8 cellular contexts compared by ENCODE assay signal in the genomic region with DNA sequence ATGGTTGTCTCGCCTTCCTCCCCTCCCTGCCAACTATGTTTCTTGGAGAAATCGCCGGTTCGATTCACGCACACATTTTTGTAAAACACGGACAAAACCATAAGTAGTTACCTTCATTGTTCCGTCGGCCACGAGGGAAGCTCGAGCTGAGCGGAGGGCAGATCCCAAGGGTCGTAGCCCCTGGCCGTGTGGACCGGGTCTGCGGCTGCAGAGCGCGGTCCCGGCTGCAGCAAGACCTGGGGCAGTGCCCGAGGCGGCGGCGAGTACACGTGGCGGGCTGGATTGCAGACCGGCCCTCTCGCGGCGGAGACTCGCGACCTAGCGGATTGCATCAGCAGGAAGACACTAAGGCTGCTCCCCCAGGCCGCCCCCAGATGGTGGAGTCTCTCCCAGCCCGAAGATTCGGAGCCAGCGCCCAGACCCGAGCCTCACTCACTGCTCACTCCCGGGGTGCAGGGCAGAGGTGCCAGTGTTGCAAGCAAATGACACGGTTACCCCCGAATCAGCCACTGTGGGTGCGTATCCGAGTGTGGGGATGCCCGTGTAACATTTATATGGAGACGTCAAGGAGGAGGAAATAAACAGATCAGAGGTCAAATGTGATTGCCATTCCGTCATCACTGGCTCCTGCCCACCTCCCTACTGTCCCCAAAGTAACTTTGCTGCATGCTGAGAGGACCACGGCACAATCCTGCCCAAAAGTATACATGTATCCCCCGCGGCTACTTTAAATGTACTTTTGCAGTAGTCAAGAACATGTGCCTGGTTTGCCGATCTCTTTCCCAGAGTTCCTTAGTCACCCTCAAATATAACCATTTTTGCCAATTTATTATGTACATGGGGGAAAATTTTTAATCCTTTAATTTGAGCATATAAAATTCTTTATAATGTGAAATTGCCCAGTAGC. TPM values are rescaled to one million over a fixed set of nuclear protein-coding genes. Genes with fewer than 3 reads are reported as not detected.
A peak's percentile ranks its signal among the peaks of the same experiment; 100 is the strongest.
DNase-seq lines count a peak whose midpoint lies in the region; ATAC-seq and TF ChIP-seq lines count a peak whose summit lies in the region.

BCAT1 (minus strand) TSS at position 286 of the 907 bp plus-strand sequence; CDS start at position 117, 169 bp downstream.

- TF ChIP-seq CTCF in OCI-LY3 (IDR thresholded peaks at IDR 0.05; ENCODE audit: low read depth, low read length): no peak
- peak in 1 of 9 donors; percentile 21 for TF ChIP-seq CTCF in heart right ventricle (IDR thresholded peaks at IDR 0.05)

- peak within 1 kb of the TSS; percentile 87 for H3K27ac ChIP-seq in OCI-LY3 (ENCODE audit: low read length)
- peak within 1 kb of the TSS in 4 of 10 donors; percentile 12 to 81 (median 18) for H3K27ac ChIP-seq in heart right ventricle

- H3K79me2 ChIP-seq in OCI-LY3 (ENCODE audit: low read length): peaks cover 65% of the 10 kb centered on the region

- peaks cover 34% of the 10 kb centered on the region for H3K4me1 Mint-ChIP-seq in activated naive CD8-positive, alpha-beta T cell treated with anti-CD3 and anti-CD28 coated beads, Interleukin-2, amount 10 ng/mL, durations not matched to agents 7 days and 5 days

- H3K4me3 ChIP-seq in OCI-LY3 (ENCODE audit: low read length) (peak within 1 kb of the TSS; percentile 83), heart right ventricle (peak within 1 kb of the TSS; percentile 30 to 64 (median 58))

- DNase-seq in NCI-H748 (lab: John Stamatoyannopoulos, UW; ENCODE audit: unreplicated experiment) (peak; percentile 21), NCI-H748 treated with DMSO at 0.1 percent for 48 hours (lab: John Stamatoyannopoulos, UW) (no peak), heart right ventricle (peak; percentile 25 to 66), pons (ENCODE audit: low spot score) (peak; percentile 35), SW480 (ENCODE audit: low spot score) (no peak)
- DNase-seq in activated naive CD8-positive, alpha-beta T cell treated with anti-CD3 and anti-CD28 coated beads, Interleukin-2, amount 10 ng/mL, durations not matched to agents 7 days and 5 days: peak; percentile 71

- peaks cover 11% of the 10 kb centered on the region; the same call in 1 of the 2 replicates for H4K20me1 ChIP-seq in OCI-LY3 (ENCODE audit: insufficient read depth, low read length)

- peaks cover 12% of the 10 kb centered on the region for H3K36me3 Mint-ChIP-seq in activated naive CD8-positive, alpha-beta T cell treated with anti-CD3 and anti-CD28 coated beads, Interleukin-2, amount 10 ng/mL, durations not matched to agents 7 days and 5 days

- peak within 1 kb of the TSS; percentile 87 for H3K4me3 Mint-ChIP-seq in activated naive CD8-positive, alpha-beta T cell treated with anti-CD3 and anti-CD28 coated beads, Interleukin-2, amount 10 ng/mL, durations not matched to agents 7 days and 5 days

- peaks cover 76% of the 10 kb centered on the region for H3K4me1 ChIP-seq in OCI-LY3 (ENCODE audit: low read length)
- peaks cover 0 to 38% (median 7%) of the 10 kb centered on the region in 9 donors for H3K4me1 ChIP-seq in heart right ventricle

- ATAC-seq in HG02943 (IDR thresholded peaks at IDR 0.05; ENCODE audit: low read depth, unreplicated experiment) (peak; percentile 44), heart right ventricle (peak in 7 of 8 donors; percentile 71 to 93 (median 82))
- peak; percentile 80 for ATAC-seq in activated naive CD8-positive, alpha-beta T cell treated with anti-CD3 and anti-CD28 coated beads, Interleukin-2, amount 10 ng/mL, durations not matched to agents 7 days and 5 days (ENCODE audit: low read depth)

- 7% methylated on average over 47 to 48 of the region's 48 CpGs for whole genome bisulfite sequencing in heart right ventricle, 2 donors

- H3K4me2 ChIP-seq in OCI-LY3 (ENCODE audit: low read length): peak within 1 kb of the TSS; percentile 81

- H3K36me3 ChIP-seq in OCI-LY3 (replicated peaks; ENCODE audit: low read depth, low read length) (peaks cover 33% of the 10 kb centered on the region), heart right ventricle (no peaks in the 10 kb centered on the region)

- H2AFZ ChIP-seq in OCI-LY3 (ENCODE audit: low read depth, low read length): peak within 1 kb of the TSS; percentile 67

- H3K9me3 ChIP-seq in OCI-LY3 (ENCODE audit: insufficient read depth, low read length): no peaks in the 10 kb centered on the region
- no peaks in the 10 kb centered on the region for H3K9me3 ChIP-seq in heart right ventricle

- POLR2A ChIA-PET in activated naive CD8-positive, alpha-beta T cell treated with anti-CD3 and anti-CD28 coated beads, Interleukin-2, amount 10 ng/mL, durations not matched to agents 7 days and 5 days (lab: Charles Lee): interaction anchor here (1.0 kb wide), 1 partner anchor 103 kb away, joined by 4 read pairs; no protein-coding TSS in a partner anchor

- no peaks in the 10 kb centered on the region for H3K27me3 ChIP-seq in OCI-LY3 (ENCODE audit: low read depth, low read length)
- peaks cover 0 to 52% (median 37%) of the 10 kb centered on the region in 7 donors for H3K27me3 ChIP-seq in heart right ventricle

- peaks cover 13% of the 10 kb centered on the region for H3K27me3 Mint-ChIP-seq in activated naive CD8-positive, alpha-beta T cell treated with anti-CD3 and anti-CD28 coated beads, Interleukin-2, amount 10 ng/mL, durations not matched to agents 7 days and 5 days

- peak within 1 kb of the TSS; percentile 81 for H3K27ac Mint-ChIP-seq in activated naive CD8-positive, alpha-beta T cell treated with anti-CD3 and anti-CD28 coated beads, Interleukin-2, amount 10 ng/mL, durations not matched to agents 7 days and 5 days

- intact Hi-C loops in heart right ventricle (cut with DNase I): no loop called here

- H3K9me3 Mint-ChIP-seq in activated naive CD8-positive, alpha-beta T cell treated with anti-CD3 and anti-CD28 coated beads, Interleukin-2, amount 10 ng/mL, durations not matched to agents 7 days and 5 days: no peaks in the 10 kb centered on the region

- H3K9ac ChIP-seq in OCI-LY3 (ENCODE audit: low read length): peak within 1 kb of the TSS; percentile 95

RNA-seq across cellular contexts. Expression of gene BCAT1, which starts in this region (rescaled TPM):
- total RNA-seq in activated naive CD8-positive, alpha-beta T cell treated with anti-CD3 and anti-CD28 coated beads, Interleukin-2, amount 10 ng/mL, durations not matched to agents 7 days and 5 days: 10 to 100 TPM; 11.6 to 15.8 TPM
- 10 to 100 TPM in 1 of 10 donors, 1 to 10 TPM in 9; 1.4 to 17.0 (median 2.8) TPM for total RNA-seq in heart right ventricle
- polyA plus RNA-seq in heart right ventricle: 1 to 10 TPM in 1 of 2 donors, under 1 TPM in 1; 0.95 to 1.6 TPM

Comparison
In these comparisons a context has a peak if more than half of its experiments do, and no peak if none do; other contexts are left out.
1. DNase-seq: peak in NCI-H748 (single experiment), activated naive CD8-positive, alpha-beta T cell treated with anti-CD3 and anti-CD28 coated beads, Interleukin-2, amount 10 ng/mL, durations not matched to agents 7 days and 5 days (single experiment), heart right ventricle (2 of 2) and pons (single experiment); none in NCI-H748 treated with DMSO at 0.1 percent for 48 hours (single experiment) and SW480 (single experiment).
2. Peak in every context shown above with its lines, with median percentiles within 50 percentile points of each other: ATAC-seq.